Comparison of ENCODE assay signal across 8 cellular contexts in genomic region chr14:23302290-23303225, GRCh38. TPM values are rescaled to one million over a fixed set of nuclear protein-coding genes. Genes with fewer than 3 reads are reported as not detected.
A peak's percentile ranks its signal among the peaks of the same experiment; 100 is the strongest.
DNase-seq lines count a peak whose midpoint lies in the region; ATAC-seq and TF ChIP-seq lines count a peak whose summit lies in the region.

Gene PPP1R3E, minus strand, starts transcription at chr14:23302859. Its CDS starts 283 bp downstream, at chr14:23302576.

- H3K9me3 ChIP-seq in iPS DF 6.9 (ENCODE audit: control insufficient read depth, insufficient read depth, low read length) (no peaks in the 10 kb centered on the region), gastrocnemius medialis (no peaks in the 10 kb centered on the region)

- H3K36me3 ChIP-seq in iPS DF 6.9 (ENCODE audit: control insufficient read depth, insufficient read depth, low read length) = no peaks in the 10 kb centered on the region
- peaks cover 0 to 21% of the 10 kb centered on the region in 2 donors for H3K36me3 ChIP-seq in gastrocnemius medialis

- H3K27me3 ChIP-seq in iPS DF 6.9 (ENCODE audit: control insufficient read depth, insufficient read depth, low read length) = peaks cover 4% of the 10 kb centered on the region; the same call in 1 of the 2 replicates
- H3K27me3 ChIP-seq in gastrocnemius medialis = no peaks in the 10 kb centered on the region

- peak; percentile 92 for DNase-seq in GM12865 (ENCODE audit: low read depth)
- peak; percentile 58 for DNase-seq in NCI-H1436 (lab: John Stamatoyannopoulos, UW)
- DNase-seq in anterior cingulate cortex (lab: John Stamatoyannopoulos, UW) = peak in 52 of 58 donors; percentile 28 to 81 (median 64)
- no peak for DNase-seq in iPS DF 6.9 (ENCODE audit: low read depth, low spot score)
- DNase-seq in gastrocnemius medialis = peak; percentile 50 to 86
- no peak for DNase-seq in HuH-7.5 (ENCODE audit: low spot score)

- intact Hi-C loops in T-helper 2 cell treated with Interferon-gamma antibody and Interleukin-4, amounts not matched to agents 100 ng/mL and 5 ng/mL, for 36 hours (cut with micrococcal nuclease) = loop anchor here (5.0 to 10.0 kb wide), 2 partner anchors 298 to 535 kb away; partner anchors contain the start of gene OXA1L
- intact Hi-C loops in gastrocnemius medialis (cut with DNase I; ENCODE audit: low total_unique reads) = loop anchor here (5.0 to 10.0 kb wide), 2 partner anchors 375 to 708 kb away; partner anchors contain the start of genes ABHD4 and PRMT5

- ATAC-seq in HG02678 (IDR thresholded peaks at IDR 0.05; ENCODE audit: unreplicated experiment) (peak; percentile 34), gastrocnemius medialis (peak; percentile 42 to 43)

- H3K4me1 ChIP-seq in iPS DF 6.9 (ENCODE audit: control insufficient read depth, insufficient read depth, low read length) (no peaks in the 10 kb centered on the region), gastrocnemius medialis (peaks cover 35 to 36% of the 10 kb centered on the region in 2 donors)

- no CpG with 5 or more reads among the region's 81 CpGs for WGBS in iPS DF 6.9 (ENCODE audit: insufficient coverage, insufficient read length)

- H3K4me3 ChIP-seq in GM12865 (ENCODE audit: low read depth, low read length) (peak within 1 kb of the TSS; percentile 89), iPS DF 6.9 (ENCODE audit: low read length) (peak within 1 kb of the TSS; percentile 66; the same call in 1 of the 2 replicates), gastrocnemius medialis (peak within 1 kb of the TSS; percentile 66 to 87 (median 82))

- TF ChIP-seq CTCF in GM12865 (IDR thresholded peaks at IDR 0.05; ENCODE audit: insufficient read depth, low read depth, low read length, missing control alignments) = no peak
- peak in 1 of 5 experiments; percentile 12 for TF ChIP-seq CTCF in gastrocnemius medialis (IDR thresholded peaks at IDR 0.05 in 4 of 5, conservative IDR thresholded peaks at IDR 0.05 in 1 of 5)

- in situ Hi-C loops in gastrocnemius medialis (cut with MboI; ENCODE audit: low sequenced_read_pairs in 4 of 4) = loop anchor here in 2 of 4 donors (25.0 kb wide), 3 partner anchors 715 to 1135 kb away; partner anchors contain the start of genes ABHD4 (in 1 of the 2), CBLN3 (in 1 of the 2), DAD1 (in 1 of the 2) and EMC9 (in 1 of the 2)

- peak; percentile 78 to 89 for TF ChIP-seq POLR2A in gastrocnemius medialis (IDR thresholded peaks at IDR 0.05)

- H3K27ac ChIP-seq in iPS DF 6.9 (ENCODE audit: low read length) (no peak within 1 kb of the TSS), gastrocnemius medialis (peak within 1 kb of the TSS; percentile 96 to 99 (median 98))

RNA-seq across cellular contexts. Expression of gene PPP1R3E, which starts in this region (rescaled TPM):
- 26.3 and 26.5 TPM in 2 replicates for total RNA-seq in T-helper 2 cell treated with Interferon-gamma antibody and Interleukin-4, amounts not matched to agents 100 ng/mL and 5 ng/mL, for 36 hours
- 1 to 10 TPM; 5.9 to 7.9 (median 6.7) TPM for total RNA-seq in gastrocnemius medialis

Comparison
In these comparisons a context has a peak if more than half of its experiments do, and no peak if none do; other contexts are left out.
1. DNase-seq: peak in GM12865 (single experiment), NCI-H1436 (single experiment), anterior cingulate cortex (52 of 58) and gastrocnemius medialis (2 of 2); none in iPS DF 6.9 (single experiment) and HuH-7.5 (single experiment).
2. Peak in every context shown above with its lines, with median percentiles within 50 percentile points of each other: H3K4me3 ChIP-seq.